Comparison of ENCODE assay signal across 10 cellular contexts in the genomic region with DNA sequence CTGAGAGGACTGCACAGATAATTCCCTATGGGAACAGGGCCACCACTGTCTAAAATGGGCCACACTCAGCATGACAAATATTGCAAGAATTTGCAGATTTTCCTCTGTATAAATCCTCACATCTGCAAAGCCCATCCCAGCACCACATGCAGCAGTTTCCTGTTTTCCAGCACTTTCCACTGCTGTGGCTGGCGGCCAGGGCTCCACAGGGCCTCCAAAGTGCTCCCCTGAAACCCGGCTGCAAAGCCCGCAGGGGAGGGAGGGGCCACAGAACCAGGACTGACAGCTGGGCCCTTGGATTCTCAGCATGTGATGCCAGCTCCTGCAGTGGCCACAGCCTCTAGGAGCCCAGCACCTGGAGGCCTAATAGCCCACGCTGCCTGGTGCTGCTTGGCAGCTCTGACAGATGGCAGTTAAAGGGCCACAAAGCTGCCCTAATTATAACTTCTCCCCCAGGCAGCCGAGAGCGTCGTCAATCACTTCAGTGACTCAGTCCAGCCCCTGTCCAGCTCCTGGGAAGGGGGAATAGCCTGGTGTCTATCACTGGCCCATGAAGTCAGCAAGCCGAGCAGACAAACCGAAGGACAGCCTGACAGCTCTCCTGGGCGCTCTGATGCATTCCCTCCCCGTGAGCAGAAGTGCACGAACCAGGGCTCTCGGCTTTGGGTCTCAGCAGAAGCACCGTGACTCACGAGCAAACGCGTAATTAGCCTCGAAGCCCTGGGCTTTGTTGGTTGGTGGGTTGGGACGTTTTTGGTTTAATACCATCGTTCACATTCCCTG. TPM values are rescaled to one million over a fixed set of nuclear protein-coding genes. Genes with fewer than 3 reads are reported as not detected.
DNase-seq lines count a peak whose midpoint lies in the region; ATAC-seq, FAIRE-seq and TF ChIP-seq lines count a peak whose summit lies in the region.
"Had no signal": no experiment of that assay in that cellular context is flagged by ENCODE, and none has a peak within 500 bp of the region (broad histone marks: within the 10 kb centered on the region; RNA-seq: fewer than 3 reads in every experiment).

No MANE protein-coding gene starts in this region.

- peak overlapping the region; percentile 65 for H3K27ac Mint-ChIP-seq in activated naive CD4-positive, alpha-beta T cell treated with anti-CD3 and anti-CD28 coated beads, Interleukin-2, amount 10 ng/mL, durations not matched to agents 7 days and 5 days
- H3K27ac Mint-ChIP-seq in activated naive CD4-positive, alpha-beta T cell treated with anti-CD3 and anti-CD28 coated beads for 36 hours, result no peak overlapping the region

- H3K27me3 ChIP-seq in gastroesophageal sphincter (peaks cover 22% of the 10 kb centered on the region), transverse colon (peaks cover 12% of the 10 kb centered on the region), tibial nerve (no peaks in the 10 kb centered on the region)

- intact Hi-C loops in activated naive CD4-positive, alpha-beta T cell treated with anti-CD3 and anti-CD28 coated beads for 36 hours (cut with micrococcal nuclease), result no loop called here
- intact Hi-C loops in transverse colon (cut with DNase I; ENCODE audit: low total_unique reads), result no loop called here

- H3K4me1 ChIP-seq in gastroesophageal sphincter, result peaks cover 0 to 24% (median 6%) of the 10 kb centered on the region in 3 donors
- H3K4me1 ChIP-seq in transverse colon, result peaks cover 0 to 7% (median 3%) of the 10 kb centered on the region in 4 donors
- H3K4me1 ChIP-seq in tibial nerve, result peaks cover 0 to 19% (median 4%) of the 10 kb centered on the region in 4 donors

- no peak for TF ChIP-seq CTCF in gastroesophageal sphincter (IDR thresholded peaks at IDR 0.05)
- no peak for TF ChIP-seq CTCF in transverse colon (IDR thresholded peaks at IDR 0.05)
- no peak for TF ChIP-seq CTCF in tibial nerve (IDR thresholded peaks at IDR 0.05)

- H3K27ac ChIP-seq in gastroesophageal sphincter (no peak overlapping the region), transverse colon (peak overlapping the region; percentile 6 to 55 (median 26)), tibial nerve (no peak overlapping the region)
- H3K27ac ChIP-seq: C4-2B had no signal

- in situ Hi-C loops in transverse colon (cut with MboI; ENCODE audit: low pct_ligation_motif_present in 1 of 4, low pct_unique_long_range_greater_than_20kb in 1 of 4, low sequenced_read_pairs in 3 of 4), result no loop called here

- no peak for DNase-seq in activated naive CD4-positive, alpha-beta T cell treated with anti-CD3 and anti-CD28 coated beads, Interleukin-2, amount 10 ng/mL, durations not matched to agents 7 days and 5 days
- DNase-seq in activated naive CD4-positive, alpha-beta T cell treated with anti-CD3 and anti-CD28 coated beads for 36 hours, result no peak
- DNase-seq in RCC 7860 (ENCODE audit: low spot score), result peak; percentile 51
- DNase-seq in transverse colon, result peak; percentile 19
- no peak for DNase-seq in SKM-1 (lab: John Stamatoyannopoulos, UW; ENCODE audit: unreplicated experiment)
- DNase-seq in tibial nerve (ENCODE audit: low spot score in 2 of 2), result no peak

- FAIRE-seq in RCC 7860 (lab: Jason Lieb, UNC), result no peak
- FAIRE-seq: keratinocyte had no signal

- H3K36me3 ChIP-seq in gastroesophageal sphincter (no peaks in the 10 kb centered on the region), transverse colon (no peaks in the 10 kb centered on the region), tibial nerve (no peaks in the 10 kb centered on the region)

- H3K4me3 ChIP-seq in gastroesophageal sphincter (no peak overlapping the region), transverse colon (no peak overlapping the region), tibial nerve (no peak overlapping the region)

- H3K27me3 Mint-ChIP-seq in activated naive CD4-positive, alpha-beta T cell treated with anti-CD3 and anti-CD28 coated beads, Interleukin-2, amount 10 ng/mL, durations not matched to agents 7 days and 5 days, result peaks cover 68% of the 10 kb centered on the region
- peaks cover 17% of the 10 kb centered on the region for H3K27me3 Mint-ChIP-seq in activated naive CD4-positive, alpha-beta T cell treated with anti-CD3 and anti-CD28 coated beads for 36 hours (ENCODE audit: low read depth)

- 20% methylated on average over 1 of the region's 20 CpGs; no CpG with 5 or more reads in 1 of the 2 donors for WGBS in gastroesophageal sphincter (ENCODE audit: low coverage in 1 of 2), 2 donors
- WGBS in transverse colon (ENCODE audit: low coverage in 1 of 2), 2 donors, result 70% methylated on average over 20 of the region's 20 CpGs; no CpG with 5 or more reads in 1 of the 2 donors
- WGBS in tibial nerve, 2 donors, result 57 to 59% methylated on average over 19 to 20 of the region's 20 CpGs

- H3K9me3 Mint-ChIP-seq in activated naive CD4-positive, alpha-beta T cell treated with anti-CD3 and anti-CD28 coated beads, Interleukin-2, amount 10 ng/mL, durations not matched to agents 7 days and 5 days, result no peaks in the 10 kb centered on the region
- H3K9me3 Mint-ChIP-seq in activated naive CD4-positive, alpha-beta T cell treated with anti-CD3 and anti-CD28 coated beads for 36 hours, result no peaks in the 10 kb centered on the region

- TF ChIP-seq POLR2A in gastroesophageal sphincter (IDR thresholded peaks at IDR 0.05), result no peak
- TF ChIP-seq POLR2A in transverse colon (IDR thresholded peaks at IDR 0.05), result no peak
- no peak for TF ChIP-seq POLR2A in tibial nerve (IDR thresholded peaks at IDR 0.05)

- H3K4me1 Mint-ChIP-seq in activated naive CD4-positive, alpha-beta T cell treated with anti-CD3 and anti-CD28 coated beads, Interleukin-2, amount 10 ng/mL, durations not matched to agents 7 days and 5 days, result no peaks in the 10 kb centered on the region
- H3K4me1 Mint-ChIP-seq in activated naive CD4-positive, alpha-beta T cell treated with anti-CD3 and anti-CD28 coated beads for 36 hours (ENCODE audit: low read depth), result peaks cover under 1% of the 10 kb centered on the region

- H3K4me3 Mint-ChIP-seq in activated naive CD4-positive, alpha-beta T cell treated with anti-CD3 and anti-CD28 coated beads, Interleukin-2, amount 10 ng/mL, durations not matched to agents 7 days and 5 days, result no peak overlapping the region
- no peak overlapping the region for H3K4me3 Mint-ChIP-seq in activated naive CD4-positive, alpha-beta T cell treated with anti-CD3 and anti-CD28 coated beads for 36 hours

- CTCF ChIA-PET in activated naive CD4-positive, alpha-beta T cell treated with anti-CD3 and anti-CD28 coated beads, Interleukin-2, amount 10 ng/mL, durations not matched to agents 7 days and 5 days (lab: Charles Lee), result interaction anchor here (1.1 kb wide), 1 partner anchor 21 kb away, joined by 6 read pairs; no protein-coding TSS in a partner anchor
- CTCF ChIA-PET in activated naive CD4-positive, alpha-beta T cell treated with anti-CD3 and anti-CD28 coated beads for 36 hours (lab: Charles Lee), result interaction anchor here (0.9 kb wide), 1 partner anchor 41 kb away, joined by 3 read pairs; no protein-coding TSS in a partner anchor

- ATAC-seq in gastroesophageal sphincter (peak; percentile 22), GM21786 (IDR thresholded peaks at IDR 0.05; ENCODE audit: unreplicated experiment) (no peak)

- H3K36me3 Mint-ChIP-seq in activated naive CD4-positive, alpha-beta T cell treated with anti-CD3 and anti-CD28 coated beads, Interleukin-2, amount 10 ng/mL, durations not matched to agents 7 days and 5 days, result no peaks in the 10 kb centered on the region
- no peaks in the 10 kb centered on the region for H3K36me3 Mint-ChIP-seq in activated naive CD4-positive, alpha-beta T cell treated with anti-CD3 and anti-CD28 coated beads for 36 hours (ENCODE audit: low read depth)

- H3K9me3 ChIP-seq in gastroesophageal sphincter (no peaks in the 10 kb centered on the region), transverse colon (no peaks in the 10 kb centered on the region), tibial nerve (no peaks in the 10 kb centered on the region)

- TF ChIP-seq EP300 in gastroesophageal sphincter (IDR thresholded peaks at IDR 0.05) (no peak), transverse colon (IDR thresholded peaks at IDR 0.05; ENCODE audit: low read depth) (no peak), tibial nerve (IDR thresholded peaks at IDR 0.05) (no peak)

RNA-seq across cellular contexts. Expression of a gene that starts 4.7 kb away (rescaled TPM):
- not detected for total RNA-seq in activated naive CD4-positive, alpha-beta T cell treated with anti-CD3 and anti-CD28 coated beads for 36 hours
- total RNA-seq in gastroesophageal sphincter (under 1 TPM in 3 of 4 donors, not detected in 1; 0.42 to 0.67 (median 0.49) TPM), transverse colon (under 1 TPM in 2 of 4 donors, not detected in 2; 0.14 to 0.32 TPM), tibial nerve (not detected)

RNA-seq across cellular contexts. Expression of a gene that starts 13.7 kb away (rescaled TPM):
- not detected for total RNA-seq in activated naive CD4-positive, alpha-beta T cell treated with anti-CD3 and anti-CD28 coated beads for 36 hours
- total RNA-seq in gastroesophageal sphincter (not detected), transverse colon (under 1 TPM in 1 of 4 donors, not detected in 3; 0.14 TPM), tibial nerve (not detected)

RNA-seq across cellular contexts. Expression of a gene that starts 34.2 kb away (rescaled TPM):
- under 1 TPM; 0.62 to 0.64 TPM for total RNA-seq in activated naive CD4-positive, alpha-beta T cell treated with anti-CD3 and anti-CD28 coated beads for 36 hours
- total RNA-seq in gastroesophageal sphincter, result under 1 TPM in 1 of 4 donors, not detected in 3; 0.31 TPM
- not detected for total RNA-seq in transverse colon
- total RNA-seq in tibial nerve, result not detected

Comparison
In these comparisons a context has a peak if more than half of its experiments do, and no peak if none do; other contexts are left out.
1. DNase-seq: peak in RCC 7860 (single experiment) and transverse colon (single experiment); none in activated naive CD4-positive, alpha-beta T cell treated with anti-CD3 and anti-CD28 coated beads, Interleukin-2, amount 10 ng/mL, durations not matched to agents 7 days and 5 days (single experiment), activated naive CD4-positive, alpha-beta T cell treated with anti-CD3 and anti-CD28 coated beads for 36 hours (single experiment), SKM-1 (single experiment) and tibial nerve (0 of 2).
2. H3K27ac ChIP-seq: peak in transverse colon (4 of 4); none in gastroesophageal sphincter (0 of 4) and tibial nerve (0 of 4).